In the genomic region with DNA sequence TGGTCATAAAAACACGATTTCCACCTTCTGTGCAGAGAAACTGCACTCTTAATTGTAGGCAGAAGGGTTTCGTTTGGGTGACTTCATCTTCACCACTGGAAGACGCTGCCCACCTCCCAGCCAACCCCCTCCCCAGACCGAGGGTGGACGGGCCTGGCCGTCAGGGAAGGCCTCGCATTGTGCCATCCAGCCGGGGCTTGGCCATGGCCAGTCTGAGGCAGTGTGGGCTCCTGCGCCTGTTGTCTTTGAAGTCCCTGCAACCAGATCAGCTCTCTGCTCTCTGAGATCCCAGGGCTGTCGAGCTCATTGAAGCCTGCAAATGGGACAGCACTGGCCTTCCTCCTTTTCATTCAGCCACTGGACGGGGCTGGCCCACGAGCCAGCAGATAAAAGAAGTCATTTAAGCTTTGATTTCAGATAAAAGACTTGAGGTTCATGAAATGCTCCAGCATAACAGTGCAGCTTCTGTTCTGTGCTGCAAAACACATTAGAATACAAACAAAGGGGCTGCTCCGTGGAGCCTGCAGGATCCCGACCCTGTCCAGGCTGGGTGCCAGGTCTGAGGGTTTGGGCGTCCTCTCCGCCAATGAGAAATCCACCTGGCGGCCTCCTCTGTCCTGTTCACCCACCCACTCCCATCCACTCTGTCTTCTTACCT, we compare ENCODE assay signal across 10 cellular contexts.
DNase-seq lines count a peak whose midpoint lies in the region; ATAC-seq and TF ChIP-seq lines count a peak whose summit lies in the region.
"Had no signal": no experiment of that assay in that cellular context is flagged by ENCODE, and none has a peak within 500 bp of the region (broad histone marks: within the 10 kb centered on the region; RNA-seq: fewer than 3 reads in every experiment).

No MANE protein-coding gene starts in this region.

- H3K36me3 Mint-ChIP-seq in MCF 10A (ENCODE audit: insufficient read depth, unreplicated experiment), result no peaks in the 10 kb centered on the region
- no peaks in the 10 kb centered on the region for H3K36me3 Mint-ChIP-seq in Caco-2 (ENCODE audit: insufficient read depth, unreplicated experiment)
- peaks cover 46% of the 10 kb centered on the region for H3K36me3 Mint-ChIP-seq in stimulated activated memory B cell treated with anti-CD40 and anti-IgM and Interleukin-4, amounts not matched to agents 10 μg/mL and 1 μg/mL and 100 μg/mL, for 72 hours

- H3K4me3 ChIP-seq in breast epithelium (no peak overlapping the region), aorta (ENCODE audit: low read length in 2 of 2) (no peak overlapping the region), Caco-2 (ENCODE audit: low read depth, low read length) (no peak overlapping the region)

- POLR2A ChIA-PET in MCF 10A (lab: Yijun Ruan, JAX), result interaction anchor here (0.5 to 0.6 kb wide), 2 partner anchors 95 to 140 kb away, joined by 3 to 5 read pairs; no protein-coding TSS in a partner anchor
- POLR2A ChIA-PET in Caco-2 (lab: Charles Lee), result no interaction called here

- DNase-seq in breast epithelium (ENCODE audit: low spot score in 2 of 2) (no peak), MCF 10A (ENCODE audit: unreplicated experiment) (no peak), SK-N-DZ (ENCODE audit: low spot score) (peak; percentile 21), iPS-NIHi11 (ENCODE audit: low spot score) (peak; percentile 46), aorta (peak in 1 of 2 donors; percentile 46), Caco-2 (no peak), NAMALWA (ENCODE audit: low spot score) (no peak)

- TF ChIP-seq POLR2A in breast epithelium (IDR thresholded peaks at IDR 0.05), result no peak

- H3K27ac ChIP-seq in breast epithelium (peak overlapping the region; percentile 10 to 43), aorta (ENCODE audit: low read depth in 1 of 2, low read length in 2 of 2) (no peak overlapping the region)

- BruUV-seq in MCF 10A (replicated peaks; lab: Mats Ljungman, UMichigan) (no TSS peak), Caco-2 (replicated peaks; lab: Mats Ljungman, UMichigan) (no TSS peak)

- peaks cover 17% of the 10 kb centered on the region for H3K9me3 Mint-ChIP-seq in MCF 10A (ENCODE audit: unreplicated experiment)
- H3K9me3 Mint-ChIP-seq in Caco-2 (ENCODE audit: unreplicated experiment), result no peaks in the 10 kb centered on the region
- peaks cover 2% of the 10 kb centered on the region for H3K9me3 Mint-ChIP-seq in stimulated activated memory B cell treated with anti-CD40 and anti-IgM and Interleukin-4, amounts not matched to agents 10 μg/mL and 1 μg/mL and 100 μg/mL, for 72 hours

- H3K4me1 Mint-ChIP-seq in MCF 10A (ENCODE audit: insufficient read depth, unreplicated experiment), result no peaks in the 10 kb centered on the region
- H3K4me1 Mint-ChIP-seq in Caco-2 (ENCODE audit: low read depth, unreplicated experiment), result no peaks in the 10 kb centered on the region
- no peaks in the 10 kb centered on the region for H3K4me1 Mint-ChIP-seq in stimulated activated memory B cell treated with anti-CD40 and anti-IgM and Interleukin-4, amounts not matched to agents 10 μg/mL and 1 μg/mL and 100 μg/mL, for 72 hours

- ATAC-seq in aorta (ENCODE audit: low FRiP score), result peak; percentile 60
- no peak for ATAC-seq in stimulated activated memory B cell treated with anti-CD40 and anti-IgM and Interleukin-4, amounts not matched to agents 10 μg/mL and 1 μg/mL and 100 μg/mL, for 72 hours
- ATAC-seq: SK-N-SH treated with all-trans-retinoic acid at 6 μM for 48 hours had no signal

- H3K9me3 ChIP-seq in breast epithelium (no peaks in the 10 kb centered on the region), aorta (ENCODE audit: control insufficient read depth, low read length) (no peaks in the 10 kb centered on the region), Caco-2 (no peaks in the 10 kb centered on the region)

- TF ChIP-seq CTCF in breast epithelium (IDR thresholded peaks at IDR 0.05) (no peak), MCF 10A (IDR thresholded peaks at IDR 0.05; ENCODE audit: unreplicated experiment) (no peak), Caco-2 (IDR thresholded peaks at IDR 0.05; ENCODE audit: insufficient read depth in 1 of 2, low read depth in 1 of 2, low read length in 1 of 2, severe bottlenecking in 1 of 2, unreplicated experiment in 1 of 2) (no peak)

- H3K27ac Mint-ChIP-seq in MCF 10A (ENCODE audit: low read depth, unreplicated experiment), result no peak overlapping the region
- H3K27ac Mint-ChIP-seq in Caco-2 (ENCODE audit: unreplicated experiment), result no peak overlapping the region
- H3K27ac Mint-ChIP-seq in stimulated activated memory B cell treated with anti-CD40 and anti-IgM and Interleukin-4, amounts not matched to agents 10 μg/mL and 1 μg/mL and 100 μg/mL, for 72 hours, result no peak overlapping the region
- H3K27ac Mint-ChIP-seq: B cell had no signal

- H3K27me3 ChIP-seq in breast epithelium, result no peaks in the 10 kb centered on the region
- no peaks in the 10 kb centered on the region for H3K27me3 ChIP-seq in aorta (ENCODE audit: control insufficient read depth in 1 of 2, insufficient read depth in 2 of 2, low read length in 1 of 2)
- H3K27me3 ChIP-seq in Caco-2 (replicated peaks; ENCODE audit: control insufficient read depth, insufficient read depth, low read length), result 0 out of 2 replicates have a peak, but pooled peaks cover 1% of the 10 kb centered on the region

- H3K4me1 ChIP-seq in breast epithelium, result peaks cover 0 to 7% of the 10 kb centered on the region in 2 donors
- peaks cover 3 to 4% of the 10 kb centered on the region in 2 donors for H3K4me1 ChIP-seq in aorta (ENCODE audit: control insufficient read depth in 1 of 2, insufficient read depth in 2 of 2, low read length in 2 of 2)
- no peaks in the 10 kb centered on the region for H3K4me1 ChIP-seq in Caco-2

- CTCF ChIA-PET in MCF 10A (lab: Yijun Ruan, JAX) (interaction anchor here (0.6 kb wide), 1 partner anchor 447 kb away, joined by 3 read pairs; no protein-coding TSS in a partner anchor), Caco-2 (lab: Charles Lee) (no interaction called here)

- H3K36me3 ChIP-seq in breast epithelium, result no peaks in the 10 kb centered on the region
- no peaks in the 10 kb centered on the region for H3K36me3 ChIP-seq in aorta (ENCODE audit: control insufficient read depth in 1 of 2, insufficient read depth in 2 of 2, low read length in 1 of 2)
- no peaks in the 10 kb centered on the region for H3K36me3 ChIP-seq in Caco-2 (ENCODE audit: control insufficient read depth, insufficient read depth, low read length)

- intact Hi-C loops in breast epithelium (cut with DNase I; ENCODE audit: low total_unique reads) (no loop called here), MCF 10A (cut with micrococcal nuclease) (no loop called here), aorta (cut with DNase I) (no loop called here), Caco-2 (cut with micrococcal nuclease; ENCODE audit: unreplicated experiment) (no loop called here)

- 65 to 70% methylated on average over 17 of the region's 17 CpGs for WGBS in aorta, 2 donors

- H3K27me3 Mint-ChIP-seq in MCF 10A (ENCODE audit: insufficient read depth, unreplicated experiment) (no peaks in the 10 kb centered on the region), Caco-2 (ENCODE audit: insufficient read depth, unreplicated experiment) (peaks cover 6% of the 10 kb centered on the region)
- H3K27me3 Mint-ChIP-seq in stimulated activated memory B cell treated with anti-CD40 and anti-IgM and Interleukin-4, amounts not matched to agents 10 μg/mL and 1 μg/mL and 100 μg/mL, for 72 hours, result no peaks in the 10 kb centered on the region
- H3K27me3 Mint-ChIP-seq: B cell had no signal

- H3K4me3 Mint-ChIP-seq in MCF 10A (ENCODE audit: unreplicated experiment) (no peak overlapping the region), Caco-2 (ENCODE audit: unreplicated experiment) (no peak overlapping the region)
- no peak overlapping the region for H3K4me3 Mint-ChIP-seq in stimulated activated memory B cell treated with anti-CD40 and anti-IgM and Interleukin-4, amounts not matched to agents 10 μg/mL and 1 μg/mL and 100 μg/mL, for 72 hours
- H3K4me3 Mint-ChIP-seq: B cell had no signal

Comparison
In these comparisons a context has a peak if more than half of its experiments do, and no peak if none do; other contexts are left out.
1. DNase-seq: peak in SK-N-DZ (single experiment) and iPS-NIHi11 (single experiment); none in breast epithelium (0 of 2), MCF 10A (single experiment), Caco-2 (0 of 2) and NAMALWA (single experiment).
2. H3K27ac ChIP-seq: peak in breast epithelium (2 of 2); none in aorta (0 of 2).